Comparison of ENCODE assay signal across 16 cellular contexts in genomic region chr6:24981385-24981758, GRCh38. TPM values are rescaled to one million over a fixed set of nuclear protein-coding genes. Genes with fewer than 3 reads are reported as not detected.
DNase-seq lines count a peak whose midpoint lies in the region; ATAC-seq and TF ChIP-seq lines count a peak whose summit lies in the region.
"Had no signal": no experiment of that assay in that cellular context is flagged by ENCODE, and none has a peak within 500 bp of the region (broad histone marks: within the 10 kb centered on the region; RNA-seq: fewer than 3 reads in every experiment).

No MANE protein-coding gene starts in this region.

- CTCF ChIA-PET in T-cell (lab: Charles Lee), result interaction anchor here in 1 of 2 donors (1.1 to 1.7 kb wide), 2 partner anchors 11 to 13 kb away, joined by 3 to 5 read pairs; no protein-coding TSS in a partner anchor

- H3K27ac ChIP-seq in iPS-18a (ENCODE audit: low read length) (peak overlapping the region; percentile 90), smooth muscle cell (ENCODE audit: low read depth) (peak overlapping the region; percentile 36), left ventricle myocardium inferior (replicated peaks) (no peak overlapping the region)
- H3K27ac ChIP-seq: SJCRH30 had no signal

- no peaks in the 10 kb centered on the region for H3K36me3 ChIP-seq in iPS-18a (ENCODE audit: control insufficient read depth, low read depth, low read length)
- no peaks in the 10 kb centered on the region for H3K36me3 ChIP-seq in smooth muscle cell (ENCODE audit: low read depth)
- no peaks in the 10 kb centered on the region for H3K36me3 ChIP-seq in left ventricle myocardium inferior
- H3K36me3 ChIP-seq: SJCRH30 had no signal

- H3K27ac Mint-ChIP-seq in T-cell, result peak overlapping the region; percentile 28 to 75
- H3K27ac Mint-ChIP-seq: activated T-cell treated with anti-CD3 and anti-CD28 coated beads, Interleukin-2, amount 50 U/mL, for 24 hours had no signal

- H3K9ac ChIP-seq in iPS-18a (ENCODE audit: low read length) (peak overlapping the region; percentile 72), smooth muscle cell (ENCODE audit: low read depth) (peak overlapping the region; percentile 11)

- H3K4me1 ChIP-seq in iPS-18a (ENCODE audit: control insufficient read depth, low read depth, low read length) (peaks cover 65% of the 10 kb centered on the region), smooth muscle cell (ENCODE audit: low read depth) (peaks cover 41% of the 10 kb centered on the region), left ventricle myocardium inferior (peaks cover 18% of the 10 kb centered on the region)
- H3K4me1 ChIP-seq: SJCRH30 had no signal

- H3K36me3 Mint-ChIP-seq in T-cell, result peaks cover 16% of the 10 kb centered on the region
- H3K36me3 Mint-ChIP-seq: brain had no signal

- 29% methylated on average over 4 of the region's 4 CpGs for WGBS in smooth muscle cell (ENCODE audit: low lambda C conversion rate)

- no peaks in the 10 kb centered on the region for H3K27me3 ChIP-seq in iPS-18a (ENCODE audit: control insufficient read depth, insufficient read depth, low read length)
- no peaks in the 10 kb centered on the region for H3K27me3 ChIP-seq in smooth muscle cell (ENCODE audit: low read depth)
- H3K27me3 ChIP-seq in left ventricle myocardium inferior (ENCODE audit: low read depth), result no peaks in the 10 kb centered on the region
- H3K27me3 ChIP-seq: SJCRH30 had no signal

- H3K9me3 Mint-ChIP-seq in T-cell, result peaks cover 0 to under 1% (median 0%) of the 10 kb centered on the region in 3 donors

- POLR2A ChIA-PET in T-cell (lab: Charles Lee), result no interaction called here

- ATAC-seq in T-cell (replicated peaks in 1 of 4) (no peak), GM19023 (IDR thresholded peaks at IDR 0.05; ENCODE audit: unreplicated experiment) (no peak)
- ATAC-seq: stimulated activated naive CD8-positive, alpha-beta T cell treated with anti-CD3 and anti-CD28 coated beads, Interleukin-15, Interleukin-2, amounts not matched to agents 100 U/mL and 50 U/mL, for 24 hours had no signal

- DNase-seq in HCEC 1CT, result peak; percentile 13
- DNase-seq in T-cell, result no peak
- DNase-seq in smooth muscle cell (lab: John Stamatoyannopoulos, UW; ENCODE audit: unreplicated experiment), result no peak
- DNase-seq in mucosa of gallbladder (ENCODE audit: low spot score), result no peak
- no peak for DNase-seq in left ventricle myocardium inferior
- no peak for DNase-seq in DMS114 treated with DMSO at 0.1 percent for 48 hours (lab: John Stamatoyannopoulos, UW; ENCODE audit: unreplicated experiment)
- DNase-seq: activated CD4-positive, CD25-positive, alpha-beta regulatory T cell; activated T-cell treated with anti-CD3 and anti-CD28 coated beads, Interleukin-2, amount 50 U/mL, for 24 hours; kidney glomerular epithelial cell; MM.1S; SJCRH30; stimulated activated CD4-positive, alpha-beta T cell treated with anti-CD3 and anti-CD28 coated beads, Interleukin-2, amount 100 ng/mL, for 48 hours; stimulated activated naive CD8-positive, alpha-beta T cell treated with anti-CD3 and anti-CD28 coated beads, Interleukin-15, Interleukin-2, amounts not matched to agents 100 U/mL and 50 U/mL, for 24 hours had no signal

- H4K20me1 ChIP-seq in smooth muscle cell (ENCODE audit: low read depth), result no peaks in the 10 kb centered on the region

- no peaks in the 10 kb centered on the region for H3K79me2 ChIP-seq in smooth muscle cell (ENCODE audit: low read depth)

- H3K27me3 Mint-ChIP-seq in T-cell, result no peaks in the 10 kb centered on the region
- H3K27me3 Mint-ChIP-seq: activated T-cell treated with anti-CD3 and anti-CD28 coated beads, Interleukin-2, amount 50 U/mL, for 24 hours; brain had no signal

- H3K9me3 ChIP-seq in iPS-18a (ENCODE audit: control insufficient read depth, low read depth, low read length) (no peaks in the 10 kb centered on the region), smooth muscle cell (replicated peaks; ENCODE audit: low read depth) (no peaks in the 10 kb centered on the region), left ventricle myocardium inferior (replicated peaks) (no peaks in the 10 kb centered on the region)
- H3K9me3 ChIP-seq: SJCRH30 had no signal

- H3K4me3 Mint-ChIP-seq in T-cell, result no peak overlapping the region
- H3K4me3 Mint-ChIP-seq: activated T-cell treated with anti-CD3 and anti-CD28 coated beads, Interleukin-2, amount 50 U/mL, for 24 hours; brain had no signal

- intact Hi-C loops in left ventricle myocardium inferior (cut with micrococcal nuclease), result no loop called here

- peaks cover 70 to 75% (median 73%) of the 10 kb centered on the region in 3 donors for H3K4me1 Mint-ChIP-seq in T-cell

- no peaks in the 10 kb centered on the region for H3F3A ChIP-seq in smooth muscle cell (ENCODE audit: low read depth)

- H3K4me2 ChIP-seq in smooth muscle cell, result peak overlapping the region; percentile 60

- no peak for TF ChIP-seq CTCF in smooth muscle cell (IDR thresholded peaks at IDR 0.05; ENCODE audit: borderline replicate concordance, insufficient read depth, poor library complexity, severe bottlenecking)
- TF ChIP-seq CTCF in left ventricle myocardium inferior (IDR thresholded peaks at IDR 0.05; ENCODE audit: borderline replicate concordance), result no peak

- H3K4me3 ChIP-seq in iPS-18a (ENCODE audit: low read length) (peak overlapping the region; percentile 47), smooth muscle cell (no peak overlapping the region), left ventricle myocardium inferior (no peak overlapping the region)
- H3K4me3 ChIP-seq: SJCRH30 had no signal

- H2AFZ ChIP-seq in smooth muscle cell (ENCODE audit: low read depth), result peak overlapping the region; percentile 61

RNA-seq across cellular contexts. Expression of gene RIPOR2, which starts 45.6 kb away (rescaled TPM):
- total RNA-seq in T-cell (100 to 1,000 TPM; 381 to 480 (median 441) TPM), smooth muscle cell (5.6 and 6.6 TPM in 2 replicates), mucosa of gallbladder (3.2 TPM), left ventricle myocardium inferior (3.1 TPM)
- 2.3 and 7.6 TPM in 2 replicates for polyA plus RNA-seq in smooth muscle cell

Comparison
In these comparisons a context has a peak if more than half of its experiments do, and no peak if none do; other contexts are left out.
1. RNA of gene RIPOR2, which starts 45.6 kb away (total RNA-seq): 381 to 480 TPM in T-cell; 5.6 to 6.6 TPM in smooth muscle cell, 3.2 TPM in mucosa of gallbladder (single experiment) and 3.1 TPM in left ventricle myocardium inferior (single experiment); every median in the first group is over 10 times any median in the second.